8 cellular contexts compared by ENCODE assay signal in the genomic region with DNA sequence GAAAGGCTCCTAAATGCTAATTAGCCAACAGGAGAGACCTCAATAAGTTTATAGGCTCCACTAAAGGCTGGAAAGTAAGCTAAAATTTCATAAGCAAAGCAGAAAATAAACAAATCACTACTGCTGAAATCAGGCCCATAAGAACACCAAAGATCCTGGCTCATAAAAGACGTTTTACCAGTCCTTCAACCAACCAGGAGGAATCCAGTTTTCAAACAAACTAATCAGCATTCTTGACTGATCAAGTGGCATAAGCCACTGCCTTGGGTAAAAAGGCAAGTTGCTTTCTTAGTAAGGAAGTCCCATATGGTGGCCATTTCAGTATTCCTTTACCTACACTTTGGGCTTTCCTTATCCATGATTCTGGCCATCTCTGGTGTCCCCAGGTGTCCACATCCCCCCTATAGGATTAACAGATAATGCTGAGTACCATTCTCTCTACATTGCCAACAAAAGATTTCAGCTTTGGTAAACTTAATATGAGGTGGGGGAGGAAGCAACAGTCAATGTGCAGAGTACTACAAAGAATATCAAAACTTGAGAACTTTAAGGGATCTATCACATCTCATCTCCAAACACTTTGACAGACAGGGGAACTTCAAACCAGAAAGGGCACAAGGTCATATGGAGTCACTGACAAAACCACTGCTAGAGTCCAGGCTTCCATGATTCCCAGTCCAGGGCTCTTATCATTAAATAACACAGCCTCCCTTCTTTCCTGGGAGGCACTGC. TPM values are rescaled to one million over a fixed set of nuclear protein-coding genes. Genes with fewer than 3 reads are reported as not detected.
A peak's percentile ranks its signal among the peaks of the same experiment; 100 is the strongest.
DNase-seq lines count a peak whose midpoint lies in the region; ATAC-seq and TF ChIP-seq lines count a peak whose summit lies in the region.

No MANE protein-coding gene starts in this region.

- H3K4me3 ChIP-seq in BJ (ENCODE audit: low read depth, low read length) (peak overlapping the region; percentile 62), dorsolateral prefrontal cortex (peak overlapping the region; percentile 70 to 99 (median 95)), neural cell (ENCODE audit: low read length) (peak overlapping the region; percentile 96)

- no peak for TF ChIP-seq CTCF in BJ (IDR thresholded peaks at IDR 0.05; ENCODE audit: insufficient read depth, low read depth, low read length)
- TF ChIP-seq CTCF in dorsolateral prefrontal cortex (IDR thresholded peaks at IDR 0.05 in 54 of 56, conservative IDR thresholded peaks at IDR 0.05 in 2 of 56; ENCODE audit: low read depth in 1 of 56, partially characterized antibody in 56 of 56), result no peak
- no peak for TF ChIP-seq CTCF in neural cell (IDR thresholded peaks at IDR 0.05; ENCODE audit: poor library complexity, severe bottlenecking)

- H3K9me3 ChIP-seq in neural cell (ENCODE audit: low read length), result no peaks in the 10 kb centered on the region

- POLR2A ChIA-PET in BJ (lab: Charles Lee), result no interaction called here

- no peaks in the 10 kb centered on the region for H4K20me1 ChIP-seq in neural cell (ENCODE audit: insufficient read depth)

- no peaks in the 10 kb centered on the region for H3K9me2 ChIP-seq in neural cell (ENCODE audit: insufficient read depth, low read length)

- in situ Hi-C loops in KBM-7 (cut with MboI; ENCODE audit: low pct_unique_long_range_greater_than_20kb, low sequenced_read_pairs), result no loop called here

- H3K9ac ChIP-seq in neural cell (ENCODE audit: low read length), result peak overlapping the region; percentile 85

- DNase-seq in BJ (ENCODE audit: low read depth) (no peak), M059J (ENCODE audit: low read depth) (peak; percentile 25), dorsolateral prefrontal cortex (no peak), DMS79 treated with DMSO at 0.1 percent for 48 hours (lab: John Stamatoyannopoulos, UW) (no peak), KBM-7 (no peak), NK-92 (lab: John Stamatoyannopoulos, UW; ENCODE audit: unreplicated experiment) (no peak)

- intact Hi-C loops in dorsolateral prefrontal cortex (cut with DNase I), result loop anchor here in 1 of 2 donors (5.0 kb wide), 1 partner anchor 149 kb away; no protein-coding TSS in a partner anchor

- H3K36me3 ChIP-seq in BJ (ENCODE audit: control insufficient read depth, insufficient read depth, low read length) (no peaks in the 10 kb centered on the region), neural cell (ENCODE audit: insufficient read depth, low read length) (no peaks in the 10 kb centered on the region)

- no peak overlapping the region for H2AFZ ChIP-seq in neural cell (ENCODE audit: low read depth, low read length)

- no peaks in the 10 kb centered on the region for H3F3A ChIP-seq in neural cell (ENCODE audit: insufficient read depth, low read length, poor library complexity, severe bottlenecking)

- TF ChIP-seq RAD21 in neural cell (conservative IDR thresholded peaks at IDR 0.05), result no peak

- no peak for ATAC-seq in GM21515 (IDR thresholded peaks at IDR 0.05; ENCODE audit: unreplicated experiment)

- H3K27ac ChIP-seq in dorsolateral prefrontal cortex, result peak overlapping the region in 12 of 59 donors; percentile 81 to 90 (median 87)
- no peak overlapping the region for H3K27ac ChIP-seq in neural cell (ENCODE audit: low read length)

- H3K79me2 ChIP-seq in neural cell (replicated peaks; ENCODE audit: insufficient read depth, low read length), result peaks cover 33% of the 10 kb centered on the region

- no peak for TF ChIP-seq EP300 in neural cell (conservative IDR thresholded peaks at IDR 0.05; ENCODE audit: poor library complexity, severe bottlenecking)

- CTCF ChIA-PET in BJ (lab: Yijun Ruan, JAX), result interaction anchor here (0.6 kb wide), 1 partner anchor 80 kb away, joined by 3 read pairs; no protein-coding TSS in a partner anchor

- H3K4me2 ChIP-seq in neural cell (ENCODE audit: low read length), result peak overlapping the region; percentile 99

- no peaks in the 10 kb centered on the region for H3K27me3 ChIP-seq in BJ (ENCODE audit: control insufficient read depth, insufficient read depth, low read length)
- H3K27me3 ChIP-seq in dorsolateral prefrontal cortex, result no peaks in the 10 kb centered on the region
- no peaks in the 10 kb centered on the region for H3K27me3 ChIP-seq in neural cell (ENCODE audit: insufficient read depth, low read depth, low read length)

TF ChIP-seq in neural cell, 6 proteins besides CTCF, POLR2A, EP300 and RAD21:
- TF ChIP-seq, protein P1, sequence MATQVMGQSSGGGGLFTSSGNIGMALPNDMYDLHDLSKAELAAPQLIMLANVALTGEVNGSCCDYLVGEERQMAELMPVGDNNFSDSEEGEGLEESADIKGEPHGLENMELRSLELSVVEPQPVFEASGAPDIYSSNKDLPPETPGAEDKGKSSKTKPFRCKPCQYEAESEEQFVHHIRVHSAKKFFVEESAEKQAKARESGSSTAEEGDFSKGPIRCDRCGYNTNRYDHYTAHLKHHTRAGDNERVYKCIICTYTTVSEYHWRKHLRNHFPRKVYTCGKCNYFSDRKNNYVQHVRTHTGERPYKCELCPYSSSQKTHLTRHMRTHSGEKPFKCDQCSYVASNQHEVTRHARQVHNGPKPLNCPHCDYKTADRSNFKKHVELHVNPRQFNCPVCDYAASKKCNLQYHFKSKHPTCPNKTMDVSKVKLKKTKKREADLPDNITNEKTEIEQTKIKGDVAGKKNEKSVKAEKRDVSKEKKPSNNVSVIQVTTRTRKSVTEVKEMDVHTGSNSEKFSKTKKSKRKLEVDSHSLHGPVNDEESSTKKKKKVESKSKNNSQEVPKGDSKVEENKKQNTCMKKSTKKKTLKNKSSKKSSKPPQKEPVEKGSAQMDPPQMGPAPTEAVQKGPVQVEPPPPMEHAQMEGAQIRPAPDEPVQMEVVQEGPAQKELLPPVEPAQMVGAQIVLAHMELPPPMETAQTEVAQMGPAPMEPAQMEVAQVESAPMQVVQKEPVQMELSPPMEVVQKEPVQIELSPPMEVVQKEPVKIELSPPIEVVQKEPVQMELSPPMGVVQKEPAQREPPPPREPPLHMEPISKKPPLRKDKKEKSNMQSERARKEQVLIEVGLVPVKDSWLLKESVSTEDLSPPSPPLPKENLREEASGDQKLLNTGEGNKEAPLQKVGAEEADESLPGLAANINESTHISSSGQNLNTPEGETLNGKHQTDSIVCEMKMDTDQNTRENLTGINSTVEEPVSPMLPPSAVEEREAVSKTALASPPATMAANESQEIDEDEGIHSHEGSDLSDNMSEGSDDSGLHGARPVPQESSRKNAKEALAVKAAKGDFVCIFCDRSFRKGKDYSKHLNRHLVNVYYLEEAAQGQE (IDR thresholded peaks at IDR 0.05; ENCODE audit: borderline replicate concordance), result no peak
- TF ChIP-seq SMC3 (conservative IDR thresholded peaks at IDR 0.05; ENCODE audit: poor library complexity) (no peak), EZH2 (IDR thresholded peaks at IDR 0.05; ENCODE audit: borderline replicate concordance, insufficient read depth, low read length, poor library complexity, severe bottlenecking) (no peak), TAF1 (IDR thresholded peaks at IDR 0.05; ENCODE audit: low read depth) (no peak), MXI1 (conservative IDR thresholded peaks at IDR 0.05; ENCODE audit: poor library complexity, severe bottlenecking) (no peak), POLR2AphosphoS5 (IDR thresholded peaks at IDR 0.05) (no peak)
TF ChIP-seq in neural cell: peak in this region for 0.

RNA-seq across cellular contexts. Expression of a gene that starts 1.3 kb away (rescaled TPM):
- polyA plus RNA-seq in BJ (2011; rRNA removed) (30.1 and 39.6 TPM in 2 replicates), neural cell (40.9 and 53.4 TPM in 2 replicates)
- polyA minus RNA-seq in BJ (2011; rRNA and poly(A)+ RNA removed), result 36.7 and 39.1 TPM in 2 replicates
- total RNA-seq in M059J (2014; rRNA removed; shearing (Covaris generic)), result 27.7 and 38.3 TPM in 2 replicates
- 100 to 1,000 TPM; 162 to 252 (median 211) TPM for total RNA-seq in dorsolateral prefrontal cortex
- polyA minus RNA-seq in neural cell, result 53.1 and 57.1 TPM in 2 replicates

RNA-seq across cellular contexts. Expression of a gene that starts 1.8 kb away (rescaled TPM):
- polyA plus RNA-seq in BJ (2011; rRNA removed), result 0.93 and 1.2 TPM in 2 replicates
- polyA minus RNA-seq in BJ (2011; rRNA and poly(A)+ RNA removed), result 0.66 and 0.98 TPM in 2 replicates
- 0.12 and 0.69 TPM in 2 replicates for total RNA-seq in M059J (2014; rRNA removed; shearing (Covaris generic))
- total RNA-seq in dorsolateral prefrontal cortex, result 10 to 100 TPM in 3 of 120 experiments, 1 to 10 TPM in 117; 1.4 to 14.1 (median 5.3) TPM
- polyA plus RNA-seq in neural cell, result 1.3 and 1.9 TPM in 2 replicates
- polyA minus RNA-seq in neural cell, result 0.23 and 0.73 TPM in 2 replicates
